Comparison of ENCODE assay signal across 1 cellular context in the genomic region with DNA sequence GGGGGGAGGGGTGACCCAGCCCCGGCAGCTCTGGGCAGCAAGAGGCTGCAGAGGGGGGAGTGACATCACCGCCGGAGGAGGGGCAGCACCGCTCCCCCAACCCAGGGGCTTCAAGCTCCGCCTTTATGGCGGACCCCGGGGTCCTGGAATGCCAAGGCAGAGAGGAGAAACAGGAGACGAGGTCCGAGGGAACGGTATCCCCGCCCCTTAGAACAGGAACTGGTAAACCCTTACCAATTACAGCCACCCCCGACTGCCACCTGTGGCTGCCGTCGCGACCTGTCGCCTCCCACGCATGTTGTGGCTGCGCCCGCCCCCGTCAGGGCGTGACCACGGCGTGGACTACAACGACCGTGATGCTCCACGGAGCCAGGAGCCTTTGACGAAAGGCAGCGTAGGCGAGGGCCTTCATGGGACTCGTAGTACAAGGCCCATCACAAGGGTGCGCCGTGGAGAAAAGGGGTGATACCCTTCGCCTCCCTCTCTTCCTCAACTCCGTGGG.
TF ChIP-seq lines count a peak whose summit lies in the region.

No MANE protein-coding gene starts in this region.

TF ChIP-seq in HCT116, 20 proteins besides CTCF, POLR2A, EP300 and RAD21:
- TF ChIP-seq TCF7L2 (IDR thresholded peaks at IDR 0.05; ENCODE audit: borderline replicate concordance, extremely low read depth, insufficient read depth, insufficient read length) (no peak), EGR1 (IDR thresholded peaks at IDR 0.05; ENCODE audit: low read depth) (peak; percentile 98)
